In genomic region chr12:67358686-67359374, GRCh38 we compare ENCODE assay signal across 14 cellular contexts.
A peak's percentile ranks its signal among the peaks of the same experiment; 100 is the strongest.
DNase-seq lines count a peak whose midpoint lies in the region; ATAC-seq and TF ChIP-seq lines count a peak whose summit lies in the region.
"Had no signal": no experiment of that assay in that cellular context is flagged by ENCODE, and none has a peak within 500 bp of the region (broad histone marks: within the 10 kb centered on the region; RNA-seq: fewer than 3 reads in every experiment).

No MANE protein-coding gene starts in this region.

- H3K79me2 ChIP-seq in fibroblast of lung (ENCODE audit: control insufficient read depth, insufficient read depth, low read length) (no peaks in the 10 kb centered on the region), smooth muscle cell (ENCODE audit: low read depth) (no peaks in the 10 kb centered on the region)

- no peak for ATAC-seq in foreskin keratinocyte
- ATAC-seq: A549, left colon had no signal

- H3K27me3 Mint-ChIP-seq in CD4-positive, alpha-beta memory T cell = no peaks in the 10 kb centered on the region

- no peak overlapping the region for H3K27ac Mint-ChIP-seq in CD4-positive, alpha-beta memory T cell

- peaks cover 21% of the 10 kb centered on the region for H3F3A ChIP-seq in smooth muscle cell (ENCODE audit: low read depth)

- H3K4me2 ChIP-seq in fibroblast of lung (ENCODE audit: extremely low read depth, insufficient read depth, low read length) = no peak overlapping the region
- H3K4me2 ChIP-seq in smooth muscle cell = peak overlapping the region; percentile 12
- H3K4me2 ChIP-seq: A549, KMS-11 had no signal

- POLR2A ChIA-PET in CD4-positive, alpha-beta memory T cell (lab: Charles Lee; ENCODE audit: partially characterized antibody) = interaction anchor here (1.6 kb wide), 1 partner anchor 290 kb away, joined by 4 read pairs; the partner anchor contains the start of gene DYRK2

- H3K9me3 Mint-ChIP-seq in CD4-positive, alpha-beta memory T cell = no peaks in the 10 kb centered on the region

- WGBS in smooth muscle cell (ENCODE audit: low lambda C conversion rate) = 7% methylated on average over 4 of the region's 4 CpGs

- no peak overlapping the region for H3K4me3 Mint-ChIP-seq in CD4-positive, alpha-beta memory T cell

- H3K9me3 ChIP-seq in fibroblast of lung (ENCODE audit: control insufficient read depth, insufficient read depth, low read depth, low read length) (no peaks in the 10 kb centered on the region), smooth muscle cell (replicated peaks; ENCODE audit: low read depth) (no peaks in the 10 kb centered on the region)
- no peaks in the 10 kb centered on the region for H3K9me3 ChIP-seq in CD4-positive, alpha-beta memory T cell (ENCODE audit: control insufficient read depth in 1 of 2, low read length in 2 of 2)

- peak; percentile 16 for DNase-seq in NCI-H82 (lab: John Stamatoyannopoulos, UW)
- no peak for DNase-seq in NCI-H82 treated with DMSO at 0.1 percent for 48 hours (lab: John Stamatoyannopoulos, UW; ENCODE audit: unreplicated experiment)
- peak; percentile 90 for DNase-seq in NCI-H2171 treated with DMSO at 0.1 percent for 48 hours (lab: John Stamatoyannopoulos, UW)
- peak; percentile 36 to 92 for DNase-seq in fibroblast of lung (ENCODE audit: low read depth in 2 of 2)
- DNase-seq in smooth muscle cell (lab: John Stamatoyannopoulos, UW; ENCODE audit: unreplicated experiment) = no peak
- no peak for DNase-seq in NCI-H345 treated with DMSO at 0.1 percent for 48 hours (lab: John Stamatoyannopoulos, UW; ENCODE audit: unreplicated experiment)
- DNase-seq in CD4-positive, alpha-beta memory T cell = no peak
- no peak for DNase-seq in foreskin keratinocyte
- DNase-seq: dorsolateral prefrontal cortex; left colon; SHP77 treated with DMSO at 0.1 percent for 48 hours; stimulated activated CD4-positive, alpha-beta T cell treated with anti-CD3 and anti-CD28 coated beads, Interleukin-15, amount 100 ng/mL, for 24 hours had no signal

- H3K27ac ChIP-seq in fibroblast of lung (ENCODE audit: insufficient read depth, low read length) = no peak overlapping the region
- H3K27ac ChIP-seq in smooth muscle cell (ENCODE audit: low read depth) = peak overlapping the region; percentile 57
- no peak overlapping the region for H3K27ac ChIP-seq in CD4-positive, alpha-beta memory T cell (ENCODE audit: low read depth, low read length)
- H3K27ac ChIP-seq in foreskin keratinocyte = no peak overlapping the region
- H3K27ac ChIP-seq: A549, dorsolateral prefrontal cortex, KMS-11 had no signal

- H2AFZ ChIP-seq in fibroblast of lung (ENCODE audit: low read length) = no peak overlapping the region
- no peak overlapping the region for H2AFZ ChIP-seq in smooth muscle cell (ENCODE audit: low read depth)

- H3K4me1 Mint-ChIP-seq in CD4-positive, alpha-beta memory T cell = peaks cover 7 to 15% (median 10%) of the 10 kb centered on the region in 4 donors

- no peak overlapping the region for H3K9ac ChIP-seq in fibroblast of lung (ENCODE audit: insufficient read depth, low read length)
- peak overlapping the region; percentile 25 for H3K9ac ChIP-seq in smooth muscle cell (ENCODE audit: low read depth)
- H3K9ac ChIP-seq: KMS-11 had no signal

- intact Hi-C loops in CD4-positive, alpha-beta memory T cell (cut with micrococcal nuclease) = loop anchor here (5.0 to 10.0 kb wide), 2 partner anchors 683 to 866 kb away; partner anchors contain the start of gene IL26

- H3K27me3 ChIP-seq in fibroblast of lung (ENCODE audit: control insufficient read depth, insufficient read depth, low read length) (no peaks in the 10 kb centered on the region), smooth muscle cell (ENCODE audit: low read depth) (no peaks in the 10 kb centered on the region), foreskin keratinocyte (no peaks in the 10 kb centered on the region)
- no peaks in the 10 kb centered on the region for H3K27me3 ChIP-seq in CD4-positive, alpha-beta memory T cell (ENCODE audit: insufficient read depth, low read length)
- H3K27me3 ChIP-seq: dorsolateral prefrontal cortex had no signal

- H3K36me3 Mint-ChIP-seq in CD4-positive, alpha-beta memory T cell = no peaks in the 10 kb centered on the region

- H3K4me3 ChIP-seq in fibroblast of lung (replicated peaks in 1 of 4; ENCODE audit: control extremely low read depth in 1 of 4, insufficient read depth in 1 of 4, low read depth in 3 of 4, low read length in 4 of 4) = no peak overlapping the region
- H3K4me3 ChIP-seq in smooth muscle cell = no peak overlapping the region
- no peak overlapping the region for H3K4me3 ChIP-seq in CD4-positive, alpha-beta memory T cell (ENCODE audit: low read length in 2 of 2)
- H3K4me3 ChIP-seq: A549, dorsolateral prefrontal cortex had no signal

- H3K4me1 ChIP-seq in fibroblast of lung (ENCODE audit: control insufficient read depth, extremely low read depth, insufficient read depth, low read length) = peaks cover 7% of the 10 kb centered on the region
- H3K4me1 ChIP-seq in smooth muscle cell (ENCODE audit: low read depth) = peaks cover 16% of the 10 kb centered on the region
- peaks cover 12% of the 10 kb centered on the region for H3K4me1 ChIP-seq in CD4-positive, alpha-beta memory T cell (ENCODE audit: insufficient read depth, low read length)
- H3K4me1 ChIP-seq in foreskin keratinocyte = peaks cover 3% of the 10 kb centered on the region
- H3K4me1 ChIP-seq: A549 had no signal

- H4K20me1 ChIP-seq in fibroblast of lung (ENCODE audit: control insufficient read depth, extremely low read depth, insufficient read depth, low read length) = no peaks in the 10 kb centered on the region
- H4K20me1 ChIP-seq in smooth muscle cell (ENCODE audit: low read depth) = no peaks in the 10 kb centered on the region

- CTCF ChIA-PET in CD4-positive, alpha-beta memory T cell (lab: Charles Lee; ENCODE audit: partially characterized antibody) = interaction anchor here (1.2 to 10.5 kb wide), 3 partner anchors 369 to 587 kb away, joined by 3 to 301 read pairs (median 6); no protein-coding TSS in a partner anchor

- H3K36me3 ChIP-seq in fibroblast of lung (ENCODE audit: control insufficient read depth, insufficient read depth, low read length) (no peaks in the 10 kb centered on the region), smooth muscle cell (ENCODE audit: low read depth) (no peaks in the 10 kb centered on the region)
- no peaks in the 10 kb centered on the region for H3K36me3 ChIP-seq in CD4-positive, alpha-beta memory T cell (ENCODE audit: insufficient read depth, low read length)

- TF ChIP-seq CTCF in fibroblast of lung (conservative IDR thresholded peaks at IDR 0.05 in 1 of 2, IDR thresholded peaks at IDR 0.05 in 1 of 2; ENCODE audit: low read depth in 1 of 2, low read length in 2 of 2) (no peak), smooth muscle cell (IDR thresholded peaks at IDR 0.05; ENCODE audit: borderline replicate concordance, insufficient read depth, poor library complexity, severe bottlenecking) (no peak), foreskin keratinocyte (conservative IDR thresholded peaks at IDR 0.05) (no peak)

Comparison
In these comparisons a context has a peak if more than half of its experiments do, and no peak if none do; other contexts are left out.
1. DNase-seq: peak in NCI-H82 (single experiment), NCI-H2171 treated with DMSO at 0.1 percent for 48 hours (single experiment) and fibroblast of lung (2 of 2); none in NCI-H82 treated with DMSO at 0.1 percent for 48 hours (single experiment), smooth muscle cell (single experiment), NCI-H345 treated with DMSO at 0.1 percent for 48 hours (single experiment), CD4-positive, alpha-beta memory T cell (0 of 5) and foreskin keratinocyte (0 of 2).